ENCODE assay signal across 21 cellular contexts in genomic region chr7:12979181-12979580, GRCh38.
DNase-seq lines count a peak whose midpoint lies in the region; ATAC-seq, FAIRE-seq and TF ChIP-seq lines count a peak whose summit lies in the region.
"Had no signal": no experiment of that assay in that cellular context is flagged by ENCODE, and none has a peak within 500 bp of the region (broad histone marks: within the 10 kb centered on the region; RNA-seq: fewer than 3 reads in every experiment).

No MANE protein-coding gene starts in this region.

- 37% methylated on average over 3 of the region's 3 CpGs for WGBS in liver
- 78% methylated on average over 3 of the region's 3 CpGs for WGBS in HepG2 (ENCODE audit: low lambda C conversion rate)

- H3K4me3 ChIP-seq in liver (ENCODE audit: low read depth in 1 of 3, low read length in 3 of 3) = peak overlapping the region in 2 of 3 donors; percentile 42 to 58
- no peak overlapping the region for H3K4me3 ChIP-seq in HepG2 (replicated peaks in 1 of 3; ENCODE audit: insufficient read depth in 1 of 3, low read depth in 2 of 3, low read length in 3 of 3)
- H3K4me3 ChIP-seq: HAP-1, SJSA1 had no signal

- DNase-seq in HepG2 (ENCODE audit: low spot score) (no peak), SW480 (ENCODE audit: low spot score) (peak; percentile 16), kidney tubule cell (ENCODE audit: low spot score) (peak; percentile 65), NCI-H526 (lab: John Stamatoyannopoulos, UW) (no peak)
- no peak for DNase-seq in activated CD4-positive, alpha-beta T cell treated with anti-CD3 and anti-CD28 coated beads, Interleukin-2, amount 50 U/mL, for 48 hours
- no peak for DNase-seq in activated CD4-positive, alpha-beta memory T cell treated with anti-CD3 and anti-CD28 coated beads for 36 hours
- DNase-seq: CD4-positive, alpha-beta memory T cell; GF-D8; KG1; NCI-H1417 treated with DMSO at 0.1 percent for 48 hours; NCI-H2029; NCI-H2171 treated with DMSO at 0.1 percent for 48 hours; NCI-H446 treated with DMSO at 0.1 percent for 48 hours; NCI-H82; PC-3 had no signal

- no peaks in the 10 kb centered on the region for H3K4me1 Mint-ChIP-seq in activated CD4-positive, alpha-beta memory T cell treated with anti-CD3 and anti-CD28 coated beads for 36 hours (ENCODE audit: low read depth)
- H3K4me1 Mint-ChIP-seq: CD4-positive, alpha-beta memory T cell had no signal

- H3K36me3 Mint-ChIP-seq in activated CD4-positive, alpha-beta memory T cell treated with anti-CD3 and anti-CD28 coated beads for 36 hours = no peaks in the 10 kb centered on the region
- H3K36me3 Mint-ChIP-seq: CD4-positive, alpha-beta memory T cell had no signal

- ATAC-seq in HepG2 = no peak
- ATAC-seq in GM19324 (IDR thresholded peaks at IDR 0.05; ENCODE audit: low FRiP score, unreplicated experiment) = no peak
- ATAC-seq: PC-3 had no signal

- H3K4me2 ChIP-seq in HepG2 (ENCODE audit: low read depth, low read length) = no peak overlapping the region; the same call in 1 of the 2 replicates

- H3K9ac ChIP-seq in liver (ENCODE audit: low read depth in 1 of 2, low read length in 2 of 2) (peak overlapping the region in 1 of 2 donors; percentile 45), HepG2 (ENCODE audit: insufficient read depth, low read depth, low read length) (no peak overlapping the region)

- no peaks in the 10 kb centered on the region for H4K20me1 ChIP-seq in HepG2 (ENCODE audit: insufficient read depth, low read length)

- TF ChIP-seq EP300 in HepG2 (IDR thresholded peaks at IDR 0.05; ENCODE audit: low read depth in 2 of 2, low read length in 2 of 2) = no peak
- TF ChIP-seq EP300 in HepG2 (CRISPR knock-in tag; IDR thresholded peaks at IDR 0.05; ENCODE audit: borderline replicate concordance) = no peak

- TF ChIP-seq CTCF in liver (IDR thresholded peaks at IDR 0.05; ENCODE audit: low read depth, low read length, missing input control) (no peak), HepG2 (CRISPR knock-in tag; IDR thresholded peaks at IDR 0.05) (no peak)

- no TSS peak for BruUV-seq in HepG2 (replicated peaks; lab: Mats Ljungman, UMichigan)

- peaks cover 0 to 21% (median 15%) of the 10 kb centered on the region in 4 donors for H3K4me1 ChIP-seq in liver (ENCODE audit: control insufficient read depth in 4 of 4, insufficient read depth in 4 of 4, low read length in 3 of 4)
- H3K4me1 ChIP-seq in HepG2 (ENCODE audit: insufficient read depth, low read length) = peaks cover 5% of the 10 kb centered on the region; the same call in 1 of the 2 replicates
- H3K4me1 ChIP-seq: HAP-1, SJSA1 had no signal

- H3K79me2 ChIP-seq in HepG2 (ENCODE audit: insufficient read depth, low read length) = no peaks in the 10 kb centered on the region

- peak; percentile 7 to 21 for TF ChIP-seq RAD21 in liver (IDR thresholded peaks at IDR 0.05)
- TF ChIP-seq RAD21 in HepG2 (CRISPR knock-in tag; IDR thresholded peaks at IDR 0.05) = no peak

- H2AFZ ChIP-seq in HepG2 (ENCODE audit: low read length) = no peak overlapping the region

- intact Hi-C loops in HepG2 (cut with micrococcal nuclease; ENCODE audit: unreplicated experiment) = loop anchor here (5.0 kb wide), 1 partner anchor 37 kb away; no protein-coding TSS in a partner anchor
- intact Hi-C loops in activated CD4-positive, alpha-beta memory T cell treated with anti-CD3 and anti-CD28 coated beads for 36 hours (cut with micrococcal nuclease) = no loop called here

- H3K9me3 Mint-ChIP-seq in activated CD4-positive, alpha-beta memory T cell treated with anti-CD3 and anti-CD28 coated beads for 36 hours = no peaks in the 10 kb centered on the region

- no peak for FAIRE-seq in HepG2 (lab: Jason Lieb, UNC)
- FAIRE-seq: GM12891 had no signal

- H3K9me3 ChIP-seq in liver (ENCODE audit: control insufficient read depth in 4 of 4, low read length in 3 of 4) (no peaks in the 10 kb centered on the region), HepG2 (ENCODE audit: low read length) (no peaks in the 10 kb centered on the region)
- H3K9me3 ChIP-seq: HAP-1, SJSA1 had no signal

- H3K36me3 ChIP-seq in liver (ENCODE audit: control insufficient read depth in 4 of 4, insufficient read depth in 3 of 4, low read depth in 1 of 4, low read length in 3 of 4) (no peaks in the 10 kb centered on the region), HepG2 (replicated peaks in 1 of 2; ENCODE audit: control insufficient read depth in 1 of 2, insufficient read depth in 2 of 2, low read length in 2 of 2) (no peaks in the 10 kb centered on the region)
- H3K36me3 ChIP-seq: HAP-1, SJSA1 had no signal

- no peak for TF ChIP-seq POLR2A in HepG2 (IDR thresholded peaks at IDR 0.05; ENCODE audit: insufficient read depth in 1 of 2, low read depth in 2 of 2, low read length in 2 of 2)

- CTCF ChIA-PET in HepG2 (lab: Yijun Ruan, JAX; ENCODE audit: low intra/inter-chr PET ratio, low total read pairs) = no interaction called here
- CTCF ChIA-PET in activated CD4-positive, alpha-beta memory T cell treated with anti-CD3 and anti-CD28 coated beads for 36 hours (lab: Charles Lee) = no interaction called here

- H3K27ac ChIP-seq in liver (ENCODE audit: low read depth in 1 of 2, low read length in 2 of 2) (peak overlapping the region in 1 of 2 donors; percentile 42), HepG2 (ENCODE audit: extremely low read length, insufficient read depth, low read length) (no peak overlapping the region)
- H3K27ac ChIP-seq: 22Rv1, SJSA1 had no signal

- no peak overlapping the region for H3K27ac Mint-ChIP-seq in activated CD4-positive, alpha-beta memory T cell treated with anti-CD3 and anti-CD28 coated beads for 36 hours
- H3K27ac Mint-ChIP-seq: CD4-positive, alpha-beta memory T cell had no signal

- peaks cover 3% of the 10 kb centered on the region for H3K27me3 Mint-ChIP-seq in activated CD4-positive, alpha-beta memory T cell treated with anti-CD3 and anti-CD28 coated beads for 36 hours

- H3K27me3 ChIP-seq in liver (ENCODE audit: control insufficient read depth in 4 of 4, insufficient read depth in 4 of 4, low read length in 3 of 4) = no peaks in the 10 kb centered on the region
- H3K27me3 ChIP-seq in HepG2 (ENCODE audit: control insufficient read depth in 1 of 2, insufficient read depth in 2 of 2, low read length in 2 of 2) = no peaks in the 10 kb centered on the region
- H3K27me3 ChIP-seq: SJSA1 had no signal

- POLR2A ChIA-PET in HepG2 (lab: Yijun Ruan, JAX) = no interaction called here
- POLR2A ChIA-PET in activated CD4-positive, alpha-beta memory T cell treated with anti-CD3 and anti-CD28 coated beads for 36 hours (lab: Charles Lee) = no interaction called here

- in situ Hi-C loops in HepG2 (cut with HindIII; ENCODE audit: extremely low pct_ligation_motif_present, low pct_unique_long_range_greater_than_20kb) = no loop called here

- no peak overlapping the region for H3K4me3 Mint-ChIP-seq in activated CD4-positive, alpha-beta memory T cell treated with anti-CD3 and anti-CD28 coated beads for 36 hours
- H3K4me3 Mint-ChIP-seq: CD4-positive, alpha-beta memory T cell had no signal

TF ChIP-seq in liver, 16 proteins besides CTCF, POLR2A, EP300 and RAD21 (continues in another document):
- no peak for TF ChIP-seq REST (IDR thresholded peaks at IDR 0.05)
- no peak for TF ChIP-seq HNF4G (IDR thresholded peaks at IDR 0.05)
- TF ChIP-seq TAF1 (conservative IDR thresholded peaks at IDR 0.05) = no peak

TF ChIP-seq in HepG2, 621 proteins besides CTCF, POLR2A, EP300 and RAD21:
- TF ChIP-seq TP53 (CRISPR knock-in tag; conservative IDR thresholded peaks at IDR 0.05) (no peak), TARDBP (CRISPR knock-in tag; IDR thresholded peaks at IDR 0.05) (no peak), SNAPC5 (CRISPR knock-in tag; IDR thresholded peaks at IDR 0.05; ENCODE audit: borderline replicate concordance) (no peak), HOXA9 (CRISPR knock-in tag; IDR thresholded peaks at IDR 0.05; ENCODE audit: borderline replicate concordance) (no peak), RELA (CRISPR knock-in tag; IDR thresholded peaks at IDR 0.05) (no peak), ZNF780A (CRISPR knock-in tag; IDR thresholded peaks at IDR 0.05) (no peak), ZBTB43 (CRISPR knock-in tag; conservative IDR thresholded peaks at IDR 0.05) (no peak), ZNF670 (CRISPR knock-in tag; IDR thresholded peaks at IDR 0.05; ENCODE audit: borderline replicate concordance) (no peak), SUZ12 (IDR thresholded peaks at IDR 0.05; ENCODE audit: low read depth, low read length) (no peak), ZNF329 (CRISPR knock-in tag; IDR thresholded peaks at IDR 0.05; ENCODE audit: low read depth) (no peak), CBX2 (IDR thresholded peaks at IDR 0.05; ENCODE audit: low read depth, low read length) (no peak), CBX2 (CRISPR knock-in tag; IDR thresholded peaks at IDR 0.05; ENCODE audit: low read depth) (no peak), ZNF326 (CRISPR knock-in tag; IDR thresholded peaks at IDR 0.05; ENCODE audit: borderline replicate concordance) (no peak)

Comparison
In these comparisons a context has a peak if more than half of its experiments do, and no peak if none do; other contexts are left out.
1. H3K4me3 ChIP-seq: peak in liver (2 of 3); none in HepG2 (0 of 3).
2. DNase-seq: peak in SW480 (single experiment) and kidney tubule cell (single experiment); none in HepG2 (single experiment), activated CD4-positive, alpha-beta T cell treated with anti-CD3 and anti-CD28 coated beads, Interleukin-2, amount 50 U/mL, for 48 hours (0 of 2), activated CD4-positive, alpha-beta memory T cell treated with anti-CD3 and anti-CD28 coated beads for 36 hours (single experiment) and NCI-H526 (0 of 2).